Comparison of ENCODE assay signal across 7 cellular contexts in the genomic region with DNA sequence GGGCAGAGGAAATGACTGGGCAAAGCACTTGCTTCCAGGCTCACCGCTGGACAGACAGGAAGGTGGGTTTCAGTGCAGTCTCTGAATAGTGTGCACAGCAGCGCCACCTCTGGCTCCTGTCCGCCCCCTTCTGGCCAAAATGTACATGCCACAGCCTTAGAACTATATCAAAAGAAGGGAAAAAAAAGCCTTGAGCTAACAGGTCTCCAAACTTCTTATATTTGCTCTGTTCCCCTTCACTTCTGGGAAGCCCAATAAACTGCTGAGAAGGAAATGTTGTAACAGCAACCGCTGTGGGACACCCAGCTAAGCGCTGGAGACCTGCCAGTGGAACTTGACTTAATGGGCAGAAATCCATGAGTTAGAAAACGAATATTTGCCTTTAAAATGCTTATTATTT.
DNase-seq lines count a peak whose midpoint lies in the region; ATAC-seq lines count a peak whose summit lies in the region.

No MANE protein-coding gene starts in this region.

- H3K9me3 ChIP-seq in iPS DF 6.9 (ENCODE audit: control insufficient read depth, insufficient read depth, low read length), result no peaks in the 10 kb centered on the region

- WGBS in iPS DF 6.9 (ENCODE audit: insufficient coverage, insufficient read length), result no CpG with 5 or more reads among the region's 6 CpGs

- no peaks in the 10 kb centered on the region for H3K27me3 ChIP-seq in iPS DF 6.9 (ENCODE audit: control insufficient read depth, insufficient read depth, low read length)

- H3K4me1 ChIP-seq in iPS DF 6.9 (ENCODE audit: control insufficient read depth, insufficient read depth, low read length), result no peaks in the 10 kb centered on the region

- peak; percentile 34 for DNase-seq in NCI-H2029 (lab: John Stamatoyannopoulos, UW)
- DNase-seq in T1000 (lab: John Stamatoyannopoulos, UW), result peak; percentile 34
- peak; percentile 75 for DNase-seq in astrocyte of the hippocampus (ENCODE audit: low read depth, low spot score)
- DNase-seq in iPS DF 6.9 (ENCODE audit: low read depth, low spot score), result peak; percentile 43
- peak; percentile 74 for DNase-seq in stimulated activated CD4-positive, alpha-beta T cell treated with anti-CD3 and anti-CD28 coated beads, Interleukin-15, amount 100 ng/mL, for 24 hours

- ATAC-seq in GM18907 (IDR thresholded peaks at IDR 0.05; ENCODE audit: unreplicated experiment) (peak; percentile 61), GM18867 (IDR thresholded peaks at IDR 0.05; ENCODE audit: unreplicated experiment) (no peak)

- no peak overlapping the region for H3K27ac ChIP-seq in iPS DF 6.9 (ENCODE audit: low read length)

- H3K36me3 ChIP-seq in iPS DF 6.9 (ENCODE audit: control insufficient read depth, insufficient read depth, low read length), result no peaks in the 10 kb centered on the region

- H3K4me3 ChIP-seq in iPS DF 6.9 (ENCODE audit: low read length), result no peak overlapping the region
